Comparison of ENCODE assay signal across 14 cellular contexts in the genomic region with DNA sequence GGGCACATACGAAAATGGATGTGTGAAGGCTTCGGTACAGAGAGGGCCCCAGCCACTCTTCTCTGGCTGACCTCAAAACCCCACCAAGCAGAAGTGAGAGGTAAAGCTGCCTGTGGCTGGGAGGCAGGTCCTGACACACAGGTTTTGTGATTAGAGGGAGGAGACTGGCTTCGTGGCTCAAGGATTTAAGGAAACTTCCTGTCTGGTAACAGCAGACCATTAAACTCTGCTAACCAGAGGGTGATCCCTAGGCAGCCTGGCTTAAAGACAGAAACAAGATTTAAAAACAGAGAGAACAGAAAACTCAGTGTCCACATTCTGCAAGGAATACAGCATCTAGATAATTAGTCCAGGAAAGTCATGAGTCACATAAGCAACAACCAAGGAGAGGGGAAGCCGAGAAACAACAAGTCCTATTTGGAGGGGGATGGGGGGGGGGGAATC.
DNase-seq lines count a peak whose midpoint lies in the region; ATAC-seq, FAIRE-seq and TF ChIP-seq lines count a peak whose summit lies in the region.
"Had no signal": no experiment of that assay in that cellular context is flagged by ENCODE, and none has a peak within 500 bp of the region (broad histone marks: within the 10 kb centered on the region; RNA-seq: fewer than 3 reads in every experiment).

No MANE protein-coding gene starts in this region.

- in situ Hi-C loops in SK-MEL-5 (cut with HindIII; ENCODE audit: low pct_unique_long_range_greater_than_20kb, low sequenced_read_pairs), result no loop called here

- H3K4me3 Mint-ChIP-seq in activated T-helper 1 cell treated with anti-CD3 and anti-CD28 coated beads, Interleukin-12 subunit alpha, Interleukin-12 subunit beta, Interleukin-2, Interleukin-4 antibody, amounts not matched to agents 30 ng/mL and 10 ng/mL and 1 ng/mL, durations not matched to agents 14 hours and 24 hours and 36 hours, result no peak overlapping the region

- peaks cover 8% of the 10 kb centered on the region for H3K9me3 ChIP-seq in osteoblast (ENCODE audit: low read depth, low read length)

- peak; percentile 82 for FAIRE-seq in GM19239 (lab: Jason Lieb, UNC)
- FAIRE-seq: G401.6, islet of Langerhans had no signal

- H3K36me3 ChIP-seq in osteoblast (ENCODE audit: insufficient read depth, low read length), result no peaks in the 10 kb centered on the region

- intact Hi-C loops in activated T-helper 1 cell treated with anti-CD3 and anti-CD28 coated beads, Interleukin-12 subunit alpha, Interleukin-12 subunit beta, Interleukin-2, Interleukin-4 antibody, amounts not matched to agents 30 ng/mL and 10 ng/mL and 1 ng/mL, durations not matched to agents 14 hours and 24 hours and 36 hours (cut with micrococcal nuclease), result no loop called here

- DNase-seq in GM19239 (ENCODE audit: insufficient read length, low spot score), result no peak
- peak; percentile 32 for DNase-seq in SK-MEL-5 (ENCODE audit: low read depth, low spot score)
- DNase-seq in osteoblast (ENCODE audit: insufficient read length, low spot score, missing footprints), result peak; percentile 89
- no peak for DNase-seq in hypothalamus (lab: John Stamatoyannopoulos, UW)
- DNase-seq in activated T-helper 1 cell treated with anti-CD3 and anti-CD28 coated beads, Interleukin-12 subunit alpha, Interleukin-12 subunit beta, Interleukin-2, Interleukin-4 antibody, amounts not matched to agents 30 ng/mL and 10 ng/mL and 1 ng/mL, durations not matched to agents 14 hours and 24 hours and 36 hours (ENCODE audit: low spot score), result no peak
- DNase-seq in activated naive CD4-positive, alpha-beta T cell treated with Interleukin-2 at 50 U/mL for 16 hours, result no peak
- DNase-seq: effector memory CD4-positive, alpha-beta T cell; NK-92 treated with Interleukin-12 subunit alpha and Interleukin-12 subunit beta, amount 100 ng/mL, for 24 hours had no signal

- H3K27ac Mint-ChIP-seq in activated T-helper 1 cell treated with anti-CD3 and anti-CD28 coated beads, Interleukin-12 subunit alpha, Interleukin-12 subunit beta, Interleukin-2, Interleukin-4 antibody, amounts not matched to agents 30 ng/mL and 10 ng/mL and 1 ng/mL, durations not matched to agents 14 hours and 24 hours and 36 hours, result no peak overlapping the region

- TF ChIP-seq CTCF in osteoblast (IDR thresholded peaks at IDR 0.05; ENCODE audit: extremely low read depth, low read depth, low read length), result no peak

- H3K27me3 Mint-ChIP-seq in activated T-helper 1 cell treated with anti-CD3 and anti-CD28 coated beads, Interleukin-12 subunit alpha, Interleukin-12 subunit beta, Interleukin-2, Interleukin-4 antibody, amounts not matched to agents 30 ng/mL and 10 ng/mL and 1 ng/mL, durations not matched to agents 14 hours and 24 hours and 36 hours (ENCODE audit: insufficient read depth), result no peaks in the 10 kb centered on the region

- H3K9me3 Mint-ChIP-seq in activated T-helper 1 cell treated with anti-CD3 and anti-CD28 coated beads, Interleukin-12 subunit alpha, Interleukin-12 subunit beta, Interleukin-2, Interleukin-4 antibody, amounts not matched to agents 30 ng/mL and 10 ng/mL and 1 ng/mL, durations not matched to agents 14 hours and 24 hours and 36 hours, result peaks cover 51% of the 10 kb centered on the region

- H3K27ac ChIP-seq in osteoblast (ENCODE audit: low read depth, low read length), result no peak overlapping the region
- H3K27ac ChIP-seq: KMS-11 had no signal

- H3K4me1 Mint-ChIP-seq in activated T-helper 1 cell treated with anti-CD3 and anti-CD28 coated beads, Interleukin-12 subunit alpha, Interleukin-12 subunit beta, Interleukin-2, Interleukin-4 antibody, amounts not matched to agents 30 ng/mL and 10 ng/mL and 1 ng/mL, durations not matched to agents 14 hours and 24 hours and 36 hours (ENCODE audit: low read depth), result peaks cover 8% of the 10 kb centered on the region

- peaks cover 56% of the 10 kb centered on the region for H3K36me3 Mint-ChIP-seq in activated T-helper 1 cell treated with anti-CD3 and anti-CD28 coated beads, Interleukin-12 subunit alpha, Interleukin-12 subunit beta, Interleukin-2, Interleukin-4 antibody, amounts not matched to agents 30 ng/mL and 10 ng/mL and 1 ng/mL, durations not matched to agents 14 hours and 24 hours and 36 hours (ENCODE audit: low read depth)

- no peak overlapping the region for H2AFZ ChIP-seq in osteoblast (ENCODE audit: low read length)

- ATAC-seq in HG02642 (IDR thresholded peaks at IDR 0.05; ENCODE audit: poor library complexity, unreplicated experiment) (peak; percentile 81), GM19328 (IDR thresholded peaks at IDR 0.05; ENCODE audit: unreplicated experiment) (no peak)
- ATAC-seq: HCT116 had no signal

- H3K4me3 ChIP-seq in osteoblast (ENCODE audit: insufficient read depth, low read length), result no peak overlapping the region

- peaks cover 6% of the 10 kb centered on the region for H3K4me1 ChIP-seq in osteoblast (ENCODE audit: insufficient read depth, low read length)

- no peaks in the 10 kb centered on the region for H4K20me1 ChIP-seq in osteoblast (ENCODE audit: insufficient read depth, low read length)

- peak overlapping the region; percentile 24 for H3K4me2 ChIP-seq in osteoblast (ENCODE audit: insufficient read depth, low read length)
- H3K4me2 ChIP-seq: KMS-11 had no signal

- no peaks in the 10 kb centered on the region for H3K79me2 ChIP-seq in osteoblast (ENCODE audit: insufficient read depth, low read length)

- H3K27me3 ChIP-seq in osteoblast (ENCODE audit: insufficient read depth, low read length), result no peaks in the 10 kb centered on the region

Comparison
In these comparisons a context has a peak if more than half of its experiments do, and no peak if none do; other contexts are left out.
1. DNase-seq: peak in SK-MEL-5 (single experiment) and osteoblast (single experiment); none in GM19239 (single experiment), hypothalamus (0 of 51), activated T-helper 1 cell treated with anti-CD3 and anti-CD28 coated beads, Interleukin-12 subunit alpha, Interleukin-12 subunit beta, Interleukin-2, Interleukin-4 antibody, amounts not matched to agents 30 ng/mL and 10 ng/mL and 1 ng/mL, durations not matched to agents 14 hours and 24 hours and 36 hours (single experiment) and activated naive CD4-positive, alpha-beta T cell treated with Interleukin-2 at 50 U/mL for 16 hours (single experiment).